In genomic region chr22:32947581-32947980, GRCh38 we compare ENCODE assay signal across 37 cellular contexts.
"Had no signal": no experiment of that assay in that cellular context is flagged by ENCODE, and none has a peak within 500 bp of the region (broad histone marks: within the 10 kb centered on the region; RNA-seq: fewer than 3 reads in every experiment).

No MANE protein-coding gene starts in this region.

- FAIRE-seq: astrocyte, TTC549 had no signal

- DNase-seq: activated CD4-positive, alpha-beta memory T cell treated with anti-CD3 and anti-CD28 coated beads, Interleukin-2, amount 10 ng/mL, durations not matched to agents 7 days and 5 days; activated CD4-positive, alpha-beta T cell treated with anti-CD3 and anti-CD28 coated beads for 1 hour; activated CD4-positive, alpha-beta T cell treated with anti-CD3 and anti-CD28 coated beads for 36 hours; activated CD4-positive, alpha-beta T cell treated with anti-CD3 and anti-CD28 coated beads for 48 hours; activated CD4-positive, alpha-beta T cell treated with anti-CD3 and anti-CD28 coated beads, Interleukin-2, amount 10 ng/mL, durations not matched to agents 7 days and 5 days; activated CD4-positive, alpha-beta T cell treated with anti-CD3 and anti-CD28 coated beads, Interleukin-2, amount 50 U/mL, for 48 hours; activated CD4-positive, CD25-positive, alpha-beta regulatory T cell; activated CD8-positive, alpha-beta memory T cell treated with anti-CD3 and anti-CD28 coated beads for 24 hours; activated CD8-positive, alpha-beta memory T cell treated with anti-CD3 and anti-CD28 coated beads, Interleukin-2, amount 10 ng/mL, durations not matched to agents 7 days and 5 days; activated CD8-positive, alpha-beta memory T cell treated with anti-CD3 and anti-CD28 coated beads, Interleukin-2, amount 50 U/mL, for 48 hours; activated CD8-positive, alpha-beta T cell treated with anti-CD3 and anti-CD28 coated beads, Interleukin-2, amount 10 ng/mL, durations not matched to agents 7 days and 5 days; activated effector memory CD4-positive, alpha-beta T cell treated with anti-CD3 and anti-CD28 coated beads, Interleukin-2, amount 50 U/mL, for 16 hours; activated gamma-delta T cell treated with Interleukin-2 at 50 U/mL for 16 hours; activated naive CD4-positive, alpha-beta T cell; activated naive CD4-positive, alpha-beta T cell treated with anti-CD3 and anti-CD28 coated beads for 36 hours; activated naive CD4-positive, alpha-beta T cell treated with anti-CD3 and anti-CD28 coated beads, Interleukin-2, amount 50 U/mL, for 16 hours; activated naive CD8-positive, alpha-beta T cell treated with anti-CD3 and anti-CD28 coated beads for 36 hours; activated T-cell treated with anti-CD3 and anti-CD28 coated beads, Interleukin-2, amount 50 U/mL, for 24 hours; activated T-cell treated with anti-CD3 and anti-CD28 coated beads, Interleukin-2, amount 50 U/mL, for 48 hours; adrenal gland; amniotic stem cell; aorta; body of pancreas; brain microvascular endothelial cell; caudate nucleus; cerebellar nuclear complex; T-helper 1 cell; T-helper 2 cell; T-helper 9 cell; WERI-Rb-1 had no signal

- H3K9me3 ChIP-seq: adrenal gland, body of pancreas, breast epithelium had no signal

- H3K27ac ChIP-seq: adrenal gland, body of pancreas, brain microvascular endothelial cell, breast epithelium, WERI-Rb-1 had no signal

- H3K4me3 ChIP-seq: adrenal gland, body of pancreas, breast epithelium had no signal

- H3K4me1 ChIP-seq: body of pancreas, breast epithelium had no signal

- ATAC-seq: activated CD4-positive, alpha-beta T cell treated with anti-CD3 and anti-CD28 coated beads for 36 hours; activated CD4-positive, CD25-positive, alpha-beta regulatory T cell treated with anti-CD3 and anti-CD28 coated beads, Interleukin-2, amount 50 U/mL, for 24 hours; activated CD8-positive, alpha-beta memory T cell treated with anti-CD3 and anti-CD28 coated beads, Interleukin-2, amount 10 ng/mL, durations not matched to agents 7 days and 5 days; activated CD8-positive, alpha-beta T cell treated with anti-CD3 and anti-CD28 coated beads, Interleukin-2, amount 10 ng/mL, durations not matched to agents 7 days and 5 days; activated naive CD4-positive, alpha-beta T cell treated with anti-CD3 and anti-CD28 coated beads, Interleukin-2, amount 50 U/mL, for 72 hours; activated T-helper 17 cell treated with anti-CD3 and anti-CD28 coated beads, Interleukin-2, amount 50 U/mL, for 72 hours; body of pancreas; WTC11 had no signal

- H3K36me3 ChIP-seq: adrenal gland, brain microvascular endothelial cell, breast epithelium, WERI-Rb-1 had no signal

- H3K27me3 ChIP-seq: adrenal gland, body of pancreas, brain microvascular endothelial cell, breast epithelium had no signal
